23 cellular contexts compared by ENCODE assay signal in genomic region chr1:224304767-224305166, GRCh38. TPM values are rescaled to one million over a fixed set of nuclear protein-coding genes. Genes with fewer than 3 reads are reported as not detected.
DNase-seq lines count a peak whose midpoint lies in the region; ATAC-seq and TF ChIP-seq lines count a peak whose summit lies in the region.
"Had no signal": no experiment of that assay in that cellular context is flagged by ENCODE, and none has a peak within 500 bp of the region (broad histone marks: within the 10 kb centered on the region; RNA-seq: fewer than 3 reads in every experiment).

No MANE protein-coding gene starts in this region.

- no peak for DNase-seq in activated T-cell treated with anti-CD3 and anti-CD28 coated beads, Interleukin-2, amount 50 U/mL, for 72 hours
- DNase-seq in activated T-cell treated with anti-CD3 and anti-CD28 coated beads, Interleukin-2, amount 50 U/mL, for 4 hours = no peak
- DNase-seq in LNCaP clone FGC (ENCODE audit: low read depth) (peak; percentile 78), suprapubic skin (ENCODE audit: low spot score in 2 of 2) (no peak), germinal center (ENCODE audit: low spot score) (no peak)
- no peak for DNase-seq in stimulated activated naive CD4-positive, alpha-beta T cell (lab: John Stamatoyannopoulos, UW)
- DNase-seq: 8988T; ACHN; AML-193; BE2C; Caco-2; CD8-positive, alpha-beta T cell; DMS79; EL; GDM1; H7; HCEC 1CT had no signal

- H3K36me3 Mint-ChIP-seq in activated T-cell treated with anti-CD3 and anti-CD28 coated beads, Interleukin-2, amount 50 U/mL, for 72 hours (ENCODE audit: insufficient read depth in 2 of 2) = peaks cover 6 to 26% of the 10 kb centered on the region in 2 donors
- H3K36me3 Mint-ChIP-seq in activated T-cell treated with anti-CD3 and anti-CD28 coated beads, Interleukin-2, amount 50 U/mL, for 4 hours (ENCODE audit: insufficient read depth) = peaks cover 31% of the 10 kb centered on the region

- no peaks in the 10 kb centered on the region for H3K27me3 ChIP-seq in suprapubic skin
- H3K27me3 ChIP-seq: BE2C; BLaER1 treated with 17β-estradiol and CSF1 and Interleukin-3, amounts not matched to agents 10 nM and 100 nM had no signal

- H3K27me3 Mint-ChIP-seq in activated T-cell treated with anti-CD3 and anti-CD28 coated beads, Interleukin-2, amount 50 U/mL, for 72 hours (ENCODE audit: low read depth) = no peaks in the 10 kb centered on the region
- H3K27me3 Mint-ChIP-seq in activated T-cell treated with anti-CD3 and anti-CD28 coated beads, Interleukin-2, amount 50 U/mL, for 4 hours (ENCODE audit: low read depth) = no peaks in the 10 kb centered on the region

- TF ChIP-seq CTCF in LNCaP clone FGC (IDR thresholded peaks at IDR 0.05; ENCODE audit: control insufficient read depth, extremely low read depth, insufficient read depth) (no peak), VCaP (conservative IDR thresholded peaks at IDR 0.05) (no peak), suprapubic skin (IDR thresholded peaks at IDR 0.05) (no peak)

- peak overlapping the region; percentile 84 for H3K27ac ChIP-seq in VCaP
- H3K27ac ChIP-seq in suprapubic skin = no peak overlapping the region
- H3K27ac ChIP-seq: A549; BLaER1 treated with 17β-estradiol and CSF1 and Interleukin-3, amounts not matched to agents 10 nM and 100 nM had no signal

- no peak for ATAC-seq in activated T-cell treated with anti-CD3 and anti-CD28 coated beads, Interleukin-2, amount 50 U/mL, for 72 hours (replicated peaks in 1 of 2)
- no peak for ATAC-seq in activated T-cell treated with anti-CD3 and anti-CD28 coated beads, Interleukin-2, amount 50 U/mL, for 4 hours
- ATAC-seq in GM18867 (IDR thresholded peaks at IDR 0.05; ENCODE audit: unreplicated experiment) = no peak
- ATAC-seq: A549; CD8-positive, alpha-beta T cell; GM12878 had no signal

- H3K9me3 ChIP-seq in suprapubic skin = no peaks in the 10 kb centered on the region
- H3K9me3 ChIP-seq: A549; BE2C; BLaER1 treated with 17β-estradiol and CSF1 and Interleukin-3, amounts not matched to agents 10 nM and 100 nM; Caco-2 had no signal

- 67% methylated on average over 2 of the region's 2 CpGs for WGBS in suprapubic skin

- peak overlapping the region; percentile 7 for H3K27ac Mint-ChIP-seq in activated T-cell treated with anti-CD3 and anti-CD28 coated beads, Interleukin-2, amount 50 U/mL, for 72 hours
- H3K27ac Mint-ChIP-seq: CD8-positive, alpha-beta T cell had no signal

- TF ChIP-seq POLR2A in suprapubic skin (IDR thresholded peaks at IDR 0.05) = no peak

- H3K4me3 ChIP-seq in LNCaP clone FGC (ENCODE audit: low read depth, low read length) (no peak overlapping the region), suprapubic skin (no peak overlapping the region)
- H3K4me3 ChIP-seq: A549; BLaER1 treated with 17β-estradiol and CSF1 and Interleukin-3, amounts not matched to agents 10 nM and 100 nM; GM12878 had no signal

- no peak overlapping the region for H3K4me3 Mint-ChIP-seq in activated T-cell treated with anti-CD3 and anti-CD28 coated beads, Interleukin-2, amount 50 U/mL, for 72 hours
- H3K4me3 Mint-ChIP-seq in activated T-cell treated with anti-CD3 and anti-CD28 coated beads, Interleukin-2, amount 50 U/mL, for 4 hours = no peak overlapping the region
- H3K4me3 Mint-ChIP-seq: CD14-positive monocyte; CD8-positive, alpha-beta T cell had no signal

- H3K4me1 ChIP-seq in suprapubic skin = no peaks in the 10 kb centered on the region
- H3K4me1 ChIP-seq: BE2C, Caco-2 had no signal

- H3K9me3 Mint-ChIP-seq in activated T-cell treated with anti-CD3 and anti-CD28 coated beads, Interleukin-2, amount 50 U/mL, for 72 hours = no peaks in the 10 kb centered on the region
- no peaks in the 10 kb centered on the region for H3K9me3 Mint-ChIP-seq in activated T-cell treated with anti-CD3 and anti-CD28 coated beads, Interleukin-2, amount 50 U/mL, for 4 hours
- H3K9me3 Mint-ChIP-seq: CD14-positive monocyte; CD8-positive, alpha-beta T cell had no signal

- H3K36me3 ChIP-seq in suprapubic skin = peaks cover 89% of the 10 kb centered on the region

- no peaks in the 10 kb centered on the region for H3K4me1 Mint-ChIP-seq in activated T-cell treated with anti-CD3 and anti-CD28 coated beads, Interleukin-2, amount 50 U/mL, for 72 hours (ENCODE audit: low read depth)
- H3K4me1 Mint-ChIP-seq in activated T-cell treated with anti-CD3 and anti-CD28 coated beads, Interleukin-2, amount 50 U/mL, for 4 hours (ENCODE audit: low read depth) = no peaks in the 10 kb centered on the region
- H3K4me1 Mint-ChIP-seq: CD14-positive monocyte had no signal

- no peak for TF ChIP-seq EP300 in suprapubic skin (IDR thresholded peaks at IDR 0.05)

RNA-seq across cellular contexts. Expression of gene NVL, which starts 25.2 kb away (rescaled TPM):
- total RNA-seq in activated T-cell treated with anti-CD3 and anti-CD28 coated beads, Interleukin-2, amount 50 U/mL, for 72 hours = 10 to 100 TPM; 39.0 to 51.7 TPM
- total RNA-seq in activated T-cell treated with anti-CD3 and anti-CD28 coated beads, Interleukin-2, amount 50 U/mL, for 4 hours = 10 to 100 TPM; 40.0 to 42.7 (median 41.8) TPM
- 10 to 100 TPM; 31.7 to 86.4 (median 36.8) TPM for total RNA-seq in suprapubic skin

RNA-seq across cellular contexts. Expression of gene CNIH4, which starts 51.9 kb away (rescaled TPM):
- 10 to 100 TPM; 50.3 to 55.3 TPM for total RNA-seq in activated T-cell treated with anti-CD3 and anti-CD28 coated beads, Interleukin-2, amount 50 U/mL, for 72 hours
- 10 to 100 TPM; 31.2 to 38.6 (median 37.6) TPM for total RNA-seq in activated T-cell treated with anti-CD3 and anti-CD28 coated beads, Interleukin-2, amount 50 U/mL, for 4 hours
- 10 to 100 TPM; 27.8 to 49.5 (median 29.8) TPM for total RNA-seq in suprapubic skin
